Comparison of ENCODE assay signal across 8 cellular contexts in genomic region chr13:24419668-24420067, GRCh38.
DNase-seq lines count a peak whose midpoint lies in the region; ATAC-seq, FAIRE-seq and TF ChIP-seq lines count a peak whose summit lies in the region.
"Not testable (repeated sequence)": the region's sequence is repeated elsewhere in the genome, so short reads cannot be mapped to it uniquely, and the experiment has no call there.

No MANE protein-coding gene starts in this region.

- not testable (repeated sequence) for H3K27ac ChIP-seq in HEK293 (ENCODE audit: extremely low read depth, low read depth, low read length)

- H3K9me3 ChIP-seq in HEK293 (ENCODE audit: control insufficient read depth, insufficient read depth, low read depth, low read length); mucosa of descending colon: not testable (repeated sequence)

- intact Hi-C loops in mucosa of descending colon (cut with DNase I, micrococcal nuclease) = not testable (repeated sequence)

- not testable (repeated sequence) for TF ChIP-seq CTCF in HEK293 (tag by site-specific recombination; IDR thresholded peaks at IDR 0.05); mucosa of descending colon (IDR thresholded peaks at IDR 0.05)

- H3K4me3 ChIP-seq in HEK293 (ENCODE audit: low read depth, low read length); mucosa of descending colon: not testable (repeated sequence)

- POLR2A ChIA-PET in HEK293 (lab: Yijun Ruan, JAX) = not testable (repeated sequence)

- peaks cover 0 to 15% of the 10 kb centered on the region in 2 experiments; a peak in 2 of 3 replicates for H3K36me3 ChIP-seq in HEK293 (ENCODE audit: control insufficient read depth in 2 of 2, insufficient read depth in 1 of 2, low read length in 2 of 2)
- H3K36me3 ChIP-seq in mucosa of descending colon (ENCODE audit: low read depth) = not testable (repeated sequence)

- FAIRE-seq in endometrium (lab: Jason Lieb, UNC) = peak; percentile 96

- ATAC-seq in mucosa of descending colon = peak; percentile 32

- DNase-seq in A172 (ENCODE audit: low spot score) = peak; percentile 2
- DNase-seq in ELR (ENCODE audit: low read depth) = peak; percentile 2
- DNase-seq in NCI-H82 (lab: John Stamatoyannopoulos, UW) = peak; percentile 15
- peak; percentile 61 for DNase-seq in amniotic epithelial cell (ENCODE audit: low read depth)
- peak; percentile 54 for DNase-seq in islet precursor cell
- not testable (repeated sequence) for DNase-seq in mucosa of descending colon

- H3K4me1 ChIP-seq in HEK293 (ENCODE audit: control insufficient read depth, insufficient read depth, low read length); mucosa of descending colon (ENCODE audit: low read depth): not testable (repeated sequence)

- CTCF ChIA-PET in HEK293 (lab: Yijun Ruan, JAX) = not testable (repeated sequence)

TF ChIP-seq in HEK293, 187 proteins besides CTCF, POLR2A, EP300 and RAD21:
- peak; percentile 77 for TF ChIP-seq SETDB1 (IDR thresholded peaks at IDR 0.05; ENCODE audit: insufficient read length, low read length)
TF ChIP-seq in HEK293: peak in this region for 1; not testable (repeated sequence) for 186.
